In genomic region chr10:120735773-120736371, GRCh38 we compare ENCODE assay signal across 9 cellular contexts.
DNase-seq lines count a peak whose midpoint lies in the region; ATAC-seq and TF ChIP-seq lines count a peak whose summit lies in the region.
"Had no signal": no experiment of that assay in that cellular context is flagged by ENCODE, and none has a peak within 500 bp of the region (broad histone marks: within the 10 kb centered on the region; RNA-seq: fewer than 3 reads in every experiment).

No MANE protein-coding gene starts in this region.

- H3K9me3 Mint-ChIP-seq in activated CD8-positive, alpha-beta T cell treated with anti-CD3 and anti-CD28 coated beads, Interleukin-2, amount 10 ng/mL, durations not matched to agents 7 days and 5 days (ENCODE audit: insufficient read depth) = no peaks in the 10 kb centered on the region
- H3K9me3 Mint-ChIP-seq: activated naive CD4-positive, alpha-beta T cell treated with anti-CD3 and anti-CD28 coated beads, Interleukin-2, amount 50 U/mL, for 24 hours had no signal

- no peaks in the 10 kb centered on the region for H3K36me3 Mint-ChIP-seq in activated CD8-positive, alpha-beta T cell treated with anti-CD3 and anti-CD28 coated beads, Interleukin-2, amount 10 ng/mL, durations not matched to agents 7 days and 5 days (ENCODE audit: low read depth)
- H3K36me3 Mint-ChIP-seq: activated naive CD4-positive, alpha-beta T cell treated with anti-CD3 and anti-CD28 coated beads, Interleukin-2, amount 50 U/mL, for 24 hours had no signal

- H3K27me3 Mint-ChIP-seq in activated CD8-positive, alpha-beta T cell treated with anti-CD3 and anti-CD28 coated beads, Interleukin-2, amount 10 ng/mL, durations not matched to agents 7 days and 5 days (ENCODE audit: low read depth) = peaks cover 2% of the 10 kb centered on the region

- H3K36me3 ChIP-seq in left ventricle myocardium inferior = no peaks in the 10 kb centered on the region
- no peaks in the 10 kb centered on the region for H3K36me3 ChIP-seq in kidney epithelial cell (ENCODE audit: control insufficient read depth, insufficient read depth, low read length)

- POLR2A ChIA-PET in activated CD8-positive, alpha-beta T cell treated with anti-CD3 and anti-CD28 coated beads, Interleukin-2, amount 10 ng/mL, durations not matched to agents 7 days and 5 days (lab: Charles Lee) = no interaction called here

- H3K4me1 Mint-ChIP-seq in activated CD8-positive, alpha-beta T cell treated with anti-CD3 and anti-CD28 coated beads, Interleukin-2, amount 10 ng/mL, durations not matched to agents 7 days and 5 days (ENCODE audit: low read depth) = no peaks in the 10 kb centered on the region
- H3K4me1 Mint-ChIP-seq: activated naive CD4-positive, alpha-beta T cell treated with anti-CD3 and anti-CD28 coated beads, Interleukin-2, amount 50 U/mL, for 24 hours had no signal

- no peak overlapping the region for H3K4me3 Mint-ChIP-seq in activated CD8-positive, alpha-beta T cell treated with anti-CD3 and anti-CD28 coated beads, Interleukin-2, amount 10 ng/mL, durations not matched to agents 7 days and 5 days
- H3K4me3 Mint-ChIP-seq: activated naive CD4-positive, alpha-beta T cell treated with anti-CD3 and anti-CD28 coated beads, Interleukin-2, amount 50 U/mL, for 24 hours had no signal

- H3K4me1 ChIP-seq in left ventricle myocardium inferior = no peaks in the 10 kb centered on the region

- CTCF ChIA-PET in activated CD8-positive, alpha-beta T cell treated with anti-CD3 and anti-CD28 coated beads, Interleukin-2, amount 10 ng/mL, durations not matched to agents 7 days and 5 days (lab: Charles Lee) = interaction anchor here (0.8 to 3.1 kb wide), 6 partner anchors 9 to 515 kb away, joined by 3 to 18 read pairs (median 4); no protein-coding TSS in a partner anchor

- H3K4me3 ChIP-seq in left ventricle myocardium inferior = no peak overlapping the region
- no peak overlapping the region for H3K4me3 ChIP-seq in LNCaP clone FGC (ENCODE audit: low read depth, low read length)
- H3K4me3 ChIP-seq in kidney epithelial cell (ENCODE audit: low read depth, low read length) = no peak overlapping the region

- peak; percentile 58 for TF ChIP-seq CTCF in left ventricle myocardium inferior (IDR thresholded peaks at IDR 0.05; ENCODE audit: borderline replicate concordance)
- peak; percentile 68 for TF ChIP-seq CTCF in LNCaP clone FGC (IDR thresholded peaks at IDR 0.05; ENCODE audit: control insufficient read depth, extremely low read depth, insufficient read depth)
- peak; percentile 52 for TF ChIP-seq CTCF in kidney epithelial cell (IDR thresholded peaks at IDR 0.05; ENCODE audit: insufficient read depth, low read length, poor library complexity, severe bottlenecking)

- no peaks in the 10 kb centered on the region for H3K9me3 ChIP-seq in left ventricle myocardium inferior (replicated peaks)

- no peak overlapping the region for H3K27ac Mint-ChIP-seq in activated CD8-positive, alpha-beta T cell treated with anti-CD3 and anti-CD28 coated beads, Interleukin-2, amount 10 ng/mL, durations not matched to agents 7 days and 5 days
- H3K27ac Mint-ChIP-seq: activated naive CD4-positive, alpha-beta T cell treated with anti-CD3 and anti-CD28 coated beads, Interleukin-2, amount 50 U/mL, for 24 hours had no signal

- DNase-seq in left ventricle myocardium inferior = no peak
- DNase-seq in Right ventricle myocardium superior = no peak
- DNase-seq in LNCaP clone FGC (ENCODE audit: low read depth) = no peak
- DNase-seq in activated CD8-positive, alpha-beta T cell treated with anti-CD3 and anti-CD28 coated beads, Interleukin-2, amount 10 ng/mL, durations not matched to agents 7 days and 5 days = no peak
- no peak for DNase-seq in kidney epithelial cell (ENCODE audit: low read depth)
- DNase-seq in NCI-H187 (lab: John Stamatoyannopoulos, UW) = no peak

- ATAC-seq in Right ventricle myocardium superior (ENCODE audit: poor library complexity) (no peak), GM19452 (IDR thresholded peaks at IDR 0.05; ENCODE audit: unreplicated experiment) (no peak), GM18505 (IDR thresholded peaks at IDR 0.05; ENCODE audit: unreplicated experiment) (no peak)
- ATAC-seq in activated CD8-positive, alpha-beta T cell treated with anti-CD3 and anti-CD28 coated beads, Interleukin-2, amount 10 ng/mL, durations not matched to agents 7 days and 5 days = peak; percentile 40

- TF ChIP-seq POLR2A in GM18505 (IDR thresholded peaks at IDR 0.05; ENCODE audit: borderline replicate concordance, extremely low read depth, insufficient read depth, insufficient read length) = no peak

- intact Hi-C loops in left ventricle myocardium inferior (cut with micrococcal nuclease) = no loop called here
- intact Hi-C loops in Right ventricle myocardium superior (cut with DNase I) = loop anchor here (5.0 kb wide), 1 partner anchor 1049 kb away; no protein-coding TSS in a partner anchor

- H3K27me3 ChIP-seq in left ventricle myocardium inferior (ENCODE audit: low read depth) = peaks cover 44% of the 10 kb centered on the region
- H3K27me3 ChIP-seq in kidney epithelial cell (ENCODE audit: control insufficient read depth, insufficient read depth, low read length) = peaks cover 4% of the 10 kb centered on the region

- H3K27ac ChIP-seq in left ventricle myocardium inferior (replicated peaks) = no peak overlapping the region
